Comparison of ENCODE assay signal across 13 cellular contexts in the genomic region with DNA sequence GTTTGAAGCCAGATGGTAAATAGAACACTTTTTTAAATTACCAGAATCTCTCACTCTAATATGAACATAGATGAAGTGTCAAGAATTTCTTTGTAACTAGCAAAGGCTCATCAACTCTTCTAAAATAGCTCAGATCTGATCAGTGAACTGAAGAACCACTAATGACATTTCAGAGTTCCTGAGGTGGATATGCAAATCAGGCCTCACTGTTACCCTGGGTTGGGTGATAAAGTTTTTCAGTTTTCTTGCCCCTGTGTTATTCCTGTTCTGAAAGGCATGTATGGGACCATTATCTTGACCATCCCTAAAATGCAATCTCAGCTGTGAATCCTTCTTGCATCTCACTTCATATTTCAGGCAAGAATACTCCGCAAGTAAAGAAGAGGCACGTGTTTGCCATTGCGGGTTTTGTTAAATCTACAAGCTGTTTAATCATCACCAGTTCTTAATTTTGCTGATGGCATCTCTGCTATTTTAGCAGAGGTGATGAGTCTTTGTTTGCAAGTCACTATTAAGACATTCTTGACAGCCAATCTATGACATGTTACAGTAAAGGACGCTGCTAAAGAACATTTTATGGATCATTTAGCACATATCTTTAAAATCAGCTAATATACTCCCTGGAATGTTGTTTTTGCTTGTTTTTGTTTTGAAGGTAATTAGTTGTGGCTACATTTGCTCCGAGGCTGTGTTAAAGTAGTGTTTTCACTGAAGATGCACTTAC. TPM values are rescaled to one million over a fixed set of nuclear protein-coding genes. Genes with fewer than 3 reads are reported as not detected.
DNase-seq lines count a peak whose midpoint lies in the region; ATAC-seq and TF ChIP-seq lines count a peak whose summit lies in the region.
"Had no signal": no experiment of that assay in that cellular context is flagged by ENCODE, and none has a peak within 500 bp of the region (broad histone marks: within the 10 kb centered on the region; RNA-seq: fewer than 3 reads in every experiment).

No MANE protein-coding gene starts in this region.

- H3K4me3 Mint-ChIP-seq in naive thymus-derived CD8-positive, alpha-beta T cell = no peak overlapping the region
- H3K4me3 Mint-ChIP-seq: activated CD4-positive, alpha-beta T cell treated with anti-CD3 and anti-CD28 coated beads for 36 hours had no signal

- TF ChIP-seq EP300 in sigmoid colon (IDR thresholded peaks at IDR 0.05) = no peak

- WGBS in sigmoid colon, 2 donors = 79 to 80% methylated on average over 5 of the region's 5 CpGs

- H3K4me1 Mint-ChIP-seq in naive thymus-derived CD8-positive, alpha-beta T cell = peaks cover 0 to 17% (median 4%) of the 10 kb centered on the region in 4 donors
- H3K4me1 Mint-ChIP-seq: activated CD4-positive, alpha-beta T cell treated with anti-CD3 and anti-CD28 coated beads for 36 hours had no signal

- H3K36me3 ChIP-seq in sigmoid colon = no peaks in the 10 kb centered on the region

- H3K27ac Mint-ChIP-seq in naive thymus-derived CD8-positive, alpha-beta T cell = no peak overlapping the region
- H3K27ac Mint-ChIP-seq: activated CD4-positive, alpha-beta T cell treated with anti-CD3 and anti-CD28 coated beads for 36 hours had no signal

- ATAC-seq in GM19035 (IDR thresholded peaks at IDR 0.05; ENCODE audit: unreplicated experiment) (peak; percentile 52), HG03280 (IDR thresholded peaks at IDR 0.05; ENCODE audit: unreplicated experiment) (peak; percentile 43)
- no peak for ATAC-seq in naive thymus-derived CD8-positive, alpha-beta T cell
- ATAC-seq: activated CD4-positive, alpha-beta T cell treated with anti-CD3 and anti-CD28 coated beads for 36 hours; SK-N-SH treated with all-trans-retinoic acid at 6 μM for 48 hours had no signal

- POLR2A ChIA-PET in HEK293T (lab: Yijun Ruan, JAX) = no interaction called here
- POLR2A ChIA-PET in naive thymus-derived CD8-positive, alpha-beta T cell (lab: Charles Lee) = no interaction called here

- peaks cover 0 to 2% (median 0%) of the 10 kb centered on the region in 3 donors for H3K36me3 Mint-ChIP-seq in naive thymus-derived CD8-positive, alpha-beta T cell

- H3K27me3 ChIP-seq in sigmoid colon = no peaks in the 10 kb centered on the region

- no peaks in the 10 kb centered on the region for H3K9me3 Mint-ChIP-seq in naive thymus-derived CD8-positive, alpha-beta T cell

- no peaks in the 10 kb centered on the region for H3K27me3 Mint-ChIP-seq in naive thymus-derived CD8-positive, alpha-beta T cell
- H3K27me3 Mint-ChIP-seq: activated CD4-positive, alpha-beta T cell treated with anti-CD3 and anti-CD28 coated beads for 36 hours had no signal

- H3K9me3 ChIP-seq in sigmoid colon = no peaks in the 10 kb centered on the region

- H3K27ac ChIP-seq in sigmoid colon = no peak overlapping the region

- peaks cover 0 to 6% (median 0%) of the 10 kb centered on the region in 4 donors for H3K4me1 ChIP-seq in sigmoid colon

- CTCF ChIA-PET in HEK293T (lab: Yijun Ruan, JAX) = interaction anchor here (0.7 kb wide), 1 partner anchor 560 kb away, joined by 4 read pairs; no protein-coding TSS in a partner anchor

- no peak for TF ChIP-seq POLR2A in sigmoid colon (IDR thresholded peaks at IDR 0.05)

- DNase-seq in HEK293T (ENCODE audit: extremely low spot score) (no peak), superior temporal gyrus (ENCODE audit: extremely low spot score) (no peak), kidney glomerular epithelial cell (lab: John Stamatoyannopoulos, UW) (no peak), sigmoid colon (no peak)
- DNase-seq in naive thymus-derived CD8-positive, alpha-beta T cell = no peak
- DNase-seq: activated CD4-positive, alpha-beta T cell treated with anti-CD3 and anti-CD28 coated beads for 36 hours; central memory CD4-positive, alpha-beta T cell; NCI-H774; small intestine had no signal

- TF ChIP-seq CTCF in sigmoid colon (IDR thresholded peaks at IDR 0.05) = no peak

- intact Hi-C loops in sigmoid colon (cut with DNase I) = no loop called here

- H3K4me3 ChIP-seq in sigmoid colon = no peak overlapping the region

TF ChIP-seq in HEK293T, 16 proteins besides CTCF, POLR2A, EP300 and RAD21:
- TF ChIP-seq, protein P1, sequence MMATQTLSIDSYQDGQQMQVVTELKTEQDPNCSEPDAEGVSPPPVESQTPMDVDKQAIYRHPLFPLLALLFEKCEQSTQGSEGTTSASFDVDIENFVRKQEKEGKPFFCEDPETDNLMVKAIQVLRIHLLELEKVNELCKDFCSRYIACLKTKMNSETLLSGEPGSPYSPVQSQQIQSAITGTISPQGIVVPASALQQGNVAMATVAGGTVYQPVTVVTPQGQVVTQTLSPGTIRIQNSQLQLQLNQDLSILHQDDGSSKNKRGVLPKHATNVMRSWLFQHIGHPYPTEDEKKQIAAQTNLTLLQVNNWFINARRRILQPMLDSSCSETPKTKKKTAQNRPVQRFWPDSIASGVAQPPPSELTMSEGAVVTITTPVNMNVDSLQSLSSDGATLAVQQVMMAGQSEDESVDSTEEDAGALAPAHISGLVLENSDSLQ (IDR thresholded peaks at IDR 0.05) = peak; percentile 30; the same call in 1 of the 2 replicates
- TF ChIP-seq NFRKB (IDR thresholded peaks at IDR 0.05) = no peak
TF ChIP-seq in HEK293T: peak in this region for 1.

RNA-seq across cellular contexts. Expression of a gene that starts 47.9 kb away (rescaled TPM):
- not detected for total RNA-seq in naive thymus-derived CD8-positive, alpha-beta T cell
- polyA plus RNA-seq in naive thymus-derived CD8-positive, alpha-beta T cell = not detected
- total RNA-seq in sigmoid colon = not detected
- polyA plus RNA-seq in sigmoid colon = not detected
- total RNA-seq: activated CD4-positive, alpha-beta T cell treated with anti-CD3 and anti-CD28 coated beads for 36 hours; myocyte had no signal
- polyA plus RNA-seq: small intestine had no signal

Comparison
In these comparisons a context has a peak if more than half of its experiments do, and no peak if none do; other contexts are left out.
1. ATAC-seq: peak in GM19035 (single experiment) and HG03280 (single experiment); none in naive thymus-derived CD8-positive, alpha-beta T cell (0 of 2).